16 cellular contexts compared by ENCODE assay signal in the genomic region with DNA sequence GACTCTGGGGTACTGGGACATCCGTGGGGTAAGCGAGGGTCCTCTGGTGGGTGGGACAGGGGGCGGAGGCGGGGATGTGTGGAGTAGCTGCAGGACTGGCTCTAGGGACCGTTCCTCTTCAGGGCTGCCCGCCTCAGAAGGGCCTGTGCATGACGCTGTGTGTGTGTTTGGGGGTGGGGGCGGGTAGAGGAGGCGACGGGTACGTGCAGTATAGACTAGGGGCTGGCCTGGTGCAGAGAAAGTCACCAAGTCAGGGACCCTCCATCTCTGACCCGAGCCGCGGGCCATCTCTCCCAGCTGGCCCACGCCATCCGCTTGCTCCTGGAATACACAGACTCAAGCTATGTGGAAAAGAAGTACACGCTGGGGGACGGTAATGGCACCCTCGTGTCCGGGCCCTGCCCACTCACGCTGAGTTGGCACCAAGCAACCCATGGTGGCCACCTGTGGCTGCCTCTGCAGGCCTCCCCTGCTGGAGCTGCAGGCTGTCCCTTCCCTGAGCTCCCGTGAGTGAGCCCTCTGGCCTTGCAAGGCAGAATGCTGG. TPM values are rescaled to one million over a fixed set of nuclear protein-coding genes. Genes with fewer than 3 reads are reported as not detected.
DNase-seq lines count a peak whose midpoint lies in the region; ATAC-seq and TF ChIP-seq lines count a peak whose summit lies in the region.
"Had no signal": no experiment of that assay in that cellular context is flagged by ENCODE, and none has a peak within 500 bp of the region (broad histone marks: within the 10 kb centered on the region; RNA-seq: fewer than 3 reads in every experiment).

No MANE protein-coding gene starts in this region.

- H3K9me3 Mint-ChIP-seq in HFFc6 (peaks cover 19% of the 10 kb centered on the region), memory B cell (peaks cover 11% of the 10 kb centered on the region)

- H3K4me1 Mint-ChIP-seq in HFFc6 (ENCODE audit: low read depth) = peaks cover 3% of the 10 kb centered on the region
- peaks cover 3% of the 10 kb centered on the region for H3K4me1 Mint-ChIP-seq in memory B cell

- peaks cover 0 to 16% (median 0%) of the 10 kb centered on the region in 3 donors for H3K9me3 ChIP-seq in esophagus squamous epithelium
- H3K9me3 ChIP-seq in thoracic aorta = no peaks in the 10 kb centered on the region
- H3K9me3 ChIP-seq: Peyer's patch had no signal

- DNase-seq in HFFc6 = no peak
- DNase-seq in esophagus squamous epithelium (lab: John Stamatoyannopoulos, UW) = no peak
- no peak for DNase-seq in memory B cell (ENCODE audit: low spot score in 2 of 2)
- DNase-seq in thoracic aorta (ENCODE audit: low spot score) = no peak
- no peak for DNase-seq in NCI-H226
- DNase-seq: foreskin keratinocyte, NCI-H1417 treated with DMSO at 0.1 percent for 48 hours, NCI-H510A treated with DMSO at 0.1 percent for 48 hours, Peyer's patch, substantia nigra had no signal

- H3K36me3 ChIP-seq in esophagus squamous epithelium (no peaks in the 10 kb centered on the region), thoracic aorta (no peaks in the 10 kb centered on the region)
- H3K36me3 ChIP-seq: Peyer's patch had no signal

- intact Hi-C loops in esophagus squamous epithelium (cut with DNase I) = no loop called here

- H3K27me3 ChIP-seq in esophagus squamous epithelium (no peaks in the 10 kb centered on the region), thoracic aorta (replicated peaks; ENCODE audit: insufficient read depth) (no peaks in the 10 kb centered on the region)
- H3K27me3 ChIP-seq: foreskin keratinocyte, Peyer's patch had no signal

- ATAC-seq in memory B cell (ENCODE audit: low read depth) (peak; percentile 6), thoracic aorta (ENCODE audit: insufficient number of reproducible peaks, low FRiP score, low read depth) (no peak), HG02759 (IDR thresholded peaks at IDR 0.05; ENCODE audit: unreplicated experiment) (no peak), HG03520 (IDR thresholded peaks at IDR 0.05; ENCODE audit: unreplicated experiment) (no peak)
- no peak for ATAC-seq in activated CD4-positive, CD25-positive, alpha-beta regulatory T cell treated with anti-CD3 and anti-CD28 coated beads, Interleukin-2, amount 50 U/mL, for 24 hours
- ATAC-seq: foreskin keratinocyte, left lobe of liver had no signal

- H3K36me3 Mint-ChIP-seq in HFFc6 (ENCODE audit: low read depth) = peaks cover 17% of the 10 kb centered on the region
- H3K36me3 Mint-ChIP-seq in memory B cell = peaks cover 8% of the 10 kb centered on the region

- H3K27me3 Mint-ChIP-seq in HFFc6 (ENCODE audit: insufficient read depth) (peaks cover 8% of the 10 kb centered on the region), memory B cell (peaks cover 13% of the 10 kb centered on the region)

- no peak for TF ChIP-seq POLR2A in esophagus squamous epithelium (IDR thresholded peaks at IDR 0.05)

- H3K27ac Mint-ChIP-seq in HFFc6 (peak overlapping the region; percentile 9; the same call in 1 of the 2 replicates), memory B cell (no peak overlapping the region)

- peak overlapping the region in 3 of 4 donors; percentile 29 to 60 (median 37) for H3K4me3 ChIP-seq in esophagus squamous epithelium
- peak overlapping the region; percentile 46 for H3K4me3 ChIP-seq in thoracic aorta

- no peak for TF ChIP-seq CTCF in HFFc6 (IDR thresholded peaks at IDR 0.05)
- no peak for TF ChIP-seq CTCF in esophagus squamous epithelium (IDR thresholded peaks at IDR 0.05)
- TF ChIP-seq CTCF in thoracic aorta (IDR thresholded peaks at IDR 0.05) = no peak

- peak overlapping the region in 1 of 4 donors; percentile 9 for H3K27ac ChIP-seq in esophagus squamous epithelium
- H3K27ac ChIP-seq in thoracic aorta = no peak overlapping the region
- H3K27ac ChIP-seq: foreskin keratinocyte had no signal

- no CpG with 5 or more reads among the region's 22 CpGs for WGBS in esophagus squamous epithelium, 2 donors

- peak overlapping the region; percentile 81 for H3K4me3 Mint-ChIP-seq in HFFc6
- H3K4me3 Mint-ChIP-seq in memory B cell = peak overlapping the region; percentile 28

- H3K4me1 ChIP-seq in esophagus squamous epithelium (peaks cover 10 to 30% (median 25%) of the 10 kb centered on the region in 3 donors), thoracic aorta (ENCODE audit: control insufficient read depth in 1 of 2, low read depth in 2 of 2) (no peaks in the 10 kb centered on the region)
- H3K4me1 ChIP-seq: Peyer's patch had no signal

RNA-seq across cellular contexts. Expression of a gene that starts 0.3 kb away (rescaled TPM):
- 1 to 10 TPM; 4.3 to 7.1 (median 5.5) TPM for total RNA-seq in HFFc6 (2021; fragmentation: NEBNext Ultra II Directional; extraction: Animal tissue kit (Norgen Biotek cat#: 25700))
- total RNA-seq in esophagus squamous epithelium (1 to 10 TPM in 2 of 4 donors, not detected in 2; 2.2 to 4.6 TPM), thoracic aorta (1 to 10 TPM; 2.0 to 6.9 TPM)
- total RNA-seq: foreskin keratinocyte had no signal

RNA-seq across cellular contexts. Expression of a gene that starts 24.8 kb away (rescaled TPM):
- total RNA-seq in HFFc6 (2021; fragmentation: NEBNext Ultra II Directional; extraction: Animal tissue kit (Norgen Biotek cat#: 25700)) = 10 to 100 TPM; 14.7 to 50.1 (median 46.5) TPM
- total RNA-seq in esophagus squamous epithelium (100 to 1,000 TPM in 1 of 4 donors, under 1 TPM in 1, not detected in 2; 0.83 to 299 TPM), thoracic aorta (not detected)
- total RNA-seq: left lobe of liver had no signal

RNA-seq across cellular contexts. Expression of a gene that starts 28.4 kb away (rescaled TPM):
- total RNA-seq in HFFc6 (2021; fragmentation: NEBNext Ultra II Directional; extraction: Animal tissue kit (Norgen Biotek cat#: 25700)) = 10 to 100 TPM; 36.9 to 51.3 (median 43.6) TPM
- 100 to 1,000 TPM in 2 of 4 donors, 10 to 100 TPM in 2; 86.2 to 273 (median 150) TPM for total RNA-seq in esophagus squamous epithelium
- total RNA-seq in thoracic aorta = 10 to 100 TPM; 33.1 to 68.6 TPM

RNA-seq across cellular contexts. Expression of a gene that starts 44.5 kb away (rescaled TPM):
- 10 to 100 TPM; 32.4 to 53.4 (median 46.1) TPM for total RNA-seq in HFFc6 (2021; fragmentation: NEBNext Ultra II Directional; extraction: Animal tissue kit (Norgen Biotek cat#: 25700))
- total RNA-seq in esophagus squamous epithelium = 10 to 100 TPM; 17.8 to 87.9 (median 46.2) TPM
- total RNA-seq in thoracic aorta = 10 to 100 TPM; 49.0 to 72.4 TPM

RNA-seq across cellular contexts. Expression of a gene that starts 51.3 kb away (rescaled TPM):
- total RNA-seq in HFFc6 (2021; fragmentation: NEBNext Ultra II Directional; extraction: Animal tissue kit (Norgen Biotek cat#: 25700)) = not detected
- total RNA-seq in esophagus squamous epithelium (under 1 TPM in 1 of 4 donors, not detected in 3; 0.19 TPM), thoracic aorta (1 to 10 TPM in 1 of 2 donors, not detected in 1; 1.1 TPM)
- total RNA-seq: foreskin keratinocyte, H1, omental fat pad had no signal
